12 cellular contexts compared by ENCODE assay signal in genomic region chr1:3673381-3674099, GRCh38. TPM values are rescaled to one million over a fixed set of nuclear protein-coding genes. Genes with fewer than 3 reads are reported as not detected.
DNase-seq lines count a peak whose midpoint lies in the region; ATAC-seq and TF ChIP-seq lines count a peak whose summit lies in the region.
"Had no signal": no experiment of that assay in that cellular context is flagged by ENCODE, and none has a peak within 500 bp of the region (broad histone marks: within the 10 kb centered on the region; RNA-seq: fewer than 3 reads in every experiment).

No MANE protein-coding gene starts in this region.

- H3K36me3 ChIP-seq in CD4-positive, CD25-positive, alpha-beta regulatory T cell (ENCODE audit: control insufficient read depth, insufficient read depth, low read length): no peaks in the 10 kb centered on the region
- H3K36me3 ChIP-seq in Peyer's patch: no peaks in the 10 kb centered on the region
- H3K36me3 ChIP-seq in right lobe of liver: no peaks in the 10 kb centered on the region
- H3K36me3 ChIP-seq: left lung had no signal

- H3K27ac Mint-ChIP-seq in CD4-positive, CD25-positive, alpha-beta regulatory T cell: peak overlapping the region in 2 of 3 donors; percentile 49 to 57

- TF ChIP-seq CTCF in Peyer's patch (IDR thresholded peaks at IDR 0.05): peak in 3 of 6 experiments; percentile 10 to 43 (median 41)
- TF ChIP-seq CTCF in right lobe of liver (IDR thresholded peaks at IDR 0.05): no peak
- TF ChIP-seq CTCF in omental fat pad (IDR thresholded peaks at IDR 0.05): no peak

- no peaks in the 10 kb centered on the region for H3K9me3 ChIP-seq in CD4-positive, CD25-positive, alpha-beta regulatory T cell (ENCODE audit: control insufficient read depth in 2 of 2, low read length in 2 of 2)
- H3K9me3 ChIP-seq in Peyer's patch (no peaks in the 10 kb centered on the region), right lobe of liver (no peaks in the 10 kb centered on the region)
- H3K9me3 ChIP-seq: left lung had no signal

- H3K36me3 Mint-ChIP-seq in CD4-positive, CD25-positive, alpha-beta regulatory T cell: no peaks in the 10 kb centered on the region

- H3K9me3 Mint-ChIP-seq in CD4-positive, CD25-positive, alpha-beta regulatory T cell: no peaks in the 10 kb centered on the region

- whole genome bisulfite sequencing in right lobe of liver (ENCODE audit: insufficient coverage, low coverage, low lambda C conversion rate, missing lambda C conversion rate): 83% methylated on average over 2 of the region's 25 CpGs

- H3K27me3 ChIP-seq in CD4-positive, CD25-positive, alpha-beta regulatory T cell (ENCODE audit: control insufficient read depth, insufficient read depth, low read length): no peaks in the 10 kb centered on the region
- H3K27me3 ChIP-seq in Peyer's patch (no peaks in the 10 kb centered on the region), right lobe of liver (no peaks in the 10 kb centered on the region)

- intact Hi-C loops in right lobe of liver (cut with DNase I): no loop called here
- intact Hi-C loops in head of caudate nucleus (cut with DNase I): no loop called here

- no peaks in the 10 kb centered on the region for H3K4me1 ChIP-seq in CD4-positive, CD25-positive, alpha-beta regulatory T cell (ENCODE audit: control insufficient read depth, insufficient read depth, low read length, poor library complexity, severe bottlenecking)
- peaks cover 0 to 16% (median 4%) of the 10 kb centered on the region in 4 donors for H3K4me1 ChIP-seq in Peyer's patch
- peaks cover 0 to 5% (median 2%) of the 10 kb centered on the region in 4 donors for H3K4me1 ChIP-seq in right lobe of liver

- no peak overlapping the region for H3K4me3 Mint-ChIP-seq in CD4-positive, CD25-positive, alpha-beta regulatory T cell

- peaks cover 4% of the 10 kb centered on the region for H3K27me3 Mint-ChIP-seq in CD4-positive, CD25-positive, alpha-beta regulatory T cell

- ATAC-seq in CD4-positive, CD25-positive, alpha-beta regulatory T cell (ENCODE audit: low read depth in 2 of 2): no peak
- ATAC-seq in right lobe of liver (no peak), omental fat pad (ENCODE audit: low FRiP score) (no peak)
- ATAC-seq: activated CD4-positive, CD25-positive, alpha-beta regulatory T cell treated with anti-CD3 and anti-CD28 coated beads, Interleukin-2, amount 50 U/mL, for 24 hours had no signal

- DNase-seq in CD4-positive, CD25-positive, alpha-beta regulatory T cell: no peak
- DNase-seq in Peyer's patch (no peak), right lobe of liver (peak in 2 of 3 donors; percentile 11 to 48), omental fat pad (ENCODE audit: low spot score) (no peak), erythroblast (lab: John Stamatoyannopoulos, UW) (no peak), head of caudate nucleus (no peak), retina (no peak)
- DNase-seq: AML-193 had no signal

- no peak overlapping the region for H3K4me3 ChIP-seq in CD4-positive, CD25-positive, alpha-beta regulatory T cell (ENCODE audit: low read depth, low read length)
- H3K4me3 ChIP-seq in Peyer's patch (peak overlapping the region in 3 of 4 donors; percentile 22 to 37 (median 26)), right lobe of liver (no peak overlapping the region)
- H3K4me3 ChIP-seq: left lung had no signal

- H3K4me1 Mint-ChIP-seq in CD4-positive, CD25-positive, alpha-beta regulatory T cell: peaks cover 0 to 22% (median 3%) of the 10 kb centered on the region in 4 donors

- H3K27ac ChIP-seq in CD4-positive, CD25-positive, alpha-beta regulatory T cell (ENCODE audit: insufficient read depth, low read length, poor library complexity, severe bottlenecking): no peak overlapping the region
- H3K27ac ChIP-seq in Peyer's patch (peak overlapping the region in 2 of 4 donors; percentile 9 to 44), right lobe of liver (no peak overlapping the region)
- H3K27ac ChIP-seq: left lung, parathyroid adenoma had no signal

- TF ChIP-seq POLR2A in GM15510 (IDR thresholded peaks at IDR 0.05; ENCODE audit: borderline replicate concordance, extremely low read depth, insufficient read length) (peak; percentile 9), Peyer's patch (IDR thresholded peaks at IDR 0.05) (no peak), right lobe of liver (IDR thresholded peaks at IDR 0.05) (no peak), erythroblast (IDR thresholded peaks at IDR 0.05; ENCODE audit: low read length) (no peak)

RNA-seq across cellular contexts. Expression of gene TP73, which starts 21.2 kb away (rescaled TPM):
- not detected for total RNA-seq in CD4-positive, CD25-positive, alpha-beta regulatory T cell
- under 1 TPM in 2 of 4 donors, not detected in 2; 0.08 to 0.12 TPM for polyA plus RNA-seq in CD4-positive, CD25-positive, alpha-beta regulatory T cell
- total RNA-seq in Peyer's patch: under 1 TPM in 1 of 4 donors, not detected in 3; 0.38 TPM
- total RNA-seq in right lobe of liver: 1 to 10 TPM in 2 of 6 experiments, under 1 TPM in 4; 0.05 to 2.3 (median 0.32) TPM
- not detected for total RNA-seq in omental fat pad

RNA-seq across cellular contexts. Expression of gene WRAP73, which starts 23.6 kb away (rescaled TPM):
- 37.1 TPM for total RNA-seq in CD4-positive, CD25-positive, alpha-beta regulatory T cell
- 10 to 100 TPM; 27.9 to 36.5 (median 33.2) TPM for polyA plus RNA-seq in CD4-positive, CD25-positive, alpha-beta regulatory T cell
- 10 to 100 TPM; 34.3 to 71.1 (median 49.4) TPM for total RNA-seq in Peyer's patch
- total RNA-seq in right lobe of liver: 1 to 10 TPM; 5.6 to 9.1 (median 7.1) TPM
- total RNA-seq in omental fat pad: 10 to 100 TPM; 10.4 to 31.2 (median 15.5) TPM

RNA-seq across cellular contexts. Expression of gene TPRG1L, which starts 48.7 kb away (rescaled TPM):
- 26.9 TPM for total RNA-seq in CD4-positive, CD25-positive, alpha-beta regulatory T cell
- polyA plus RNA-seq in CD4-positive, CD25-positive, alpha-beta regulatory T cell: 10 to 100 TPM; 34.3 to 35.9 (median 35.1) TPM
- total RNA-seq in Peyer's patch: 10 to 100 TPM; 16.5 to 93.9 (median 71.3) TPM
- 10 to 100 TPM; 42.5 to 54.6 (median 53.4) TPM for total RNA-seq in right lobe of liver
- total RNA-seq in omental fat pad: 10 to 100 TPM; 24.9 to 53.0 (median 37.4) TPM

Comparison
In these comparisons a context has a peak if more than half of its experiments do, and no peak if none do; other contexts are left out.
1. DNase-seq: peak in right lobe of liver (2 of 3); none in CD4-positive, CD25-positive, alpha-beta regulatory T cell (0 of 3), Peyer's patch (0 of 3), omental fat pad (single experiment), erythroblast (0 of 2), head of caudate nucleus (0 of 42) and retina (single experiment).
2. H3K4me3 ChIP-seq: peak in Peyer's patch (3 of 4); none in CD4-positive, CD25-positive, alpha-beta regulatory T cell (single experiment) and right lobe of liver (0 of 3).